In the genomic region with DNA sequence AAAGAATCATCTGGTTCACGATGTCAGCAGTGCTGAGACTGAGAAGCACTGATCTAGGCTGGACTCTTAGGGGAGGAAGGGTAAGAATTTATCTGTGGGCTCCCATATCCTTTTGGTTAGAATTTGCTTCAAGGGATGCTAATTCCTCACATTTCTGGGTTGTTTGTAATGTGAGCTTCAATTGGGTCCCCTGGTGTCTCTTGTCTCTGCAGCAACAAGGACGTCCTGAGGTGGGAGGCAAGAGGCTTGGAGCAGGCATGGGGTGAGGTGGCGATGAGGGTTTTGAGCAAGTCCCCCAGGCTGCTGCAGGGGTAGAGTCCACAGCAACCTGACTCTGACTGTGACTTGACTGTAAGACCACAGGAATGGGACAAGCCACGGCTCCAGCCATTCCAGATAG, we compare ENCODE assay signal across 16 cellular contexts.
A peak's percentile ranks its signal among the peaks of the same experiment; 100 is the strongest.
DNase-seq lines count a peak whose midpoint lies in the region; ATAC-seq and TF ChIP-seq lines count a peak whose summit lies in the region.
"Had no signal": no experiment of that assay in that cellular context is flagged by ENCODE, and none has a peak within 500 bp of the region (broad histone marks: within the 10 kb centered on the region; RNA-seq: fewer than 3 reads in every experiment).

No MANE protein-coding gene starts in this region.

- ATAC-seq in WTC11 (peak; percentile 34; the same call in 1 of the 2 replicates), left lung (no peak), HG03521 (IDR thresholded peaks at IDR 0.05; ENCODE audit: unreplicated experiment) (no peak), GM18511 (IDR thresholded peaks at IDR 0.05; ENCODE audit: unreplicated experiment) (no peak)
- ATAC-seq: A549; CD8-positive, alpha-beta T cell; GM12878; HCT116 had no signal

- no peak overlapping the region for H3K56ac ChIP-seq in mesendoderm (ENCODE audit: low read length)

- POLR2A ChIA-PET in WTC11 (lab: Charles Lee) = no interaction called here

- H3K9me3 ChIP-seq in iPS-15b (ENCODE audit: control insufficient read depth, insufficient read depth, low read length) (no peaks in the 10 kb centered on the region), left lung (peaks cover 0 to 3% of the 10 kb centered on the region in 2 donors)
- H3K9me3 ChIP-seq: BE2C, Caco-2 had no signal

- no peaks in the 10 kb centered on the region for H3K79me2 ChIP-seq in mesendoderm (ENCODE audit: control insufficient read depth, insufficient read depth, low read length)

- H3K23ac ChIP-seq in mesendoderm (ENCODE audit: low read length) = no peak overlapping the region

- H3K4me2 ChIP-seq in mesendoderm (ENCODE audit: low read length) = no peak overlapping the region
- H3K4me2 ChIP-seq: A549 had no signal

- H3K4ac ChIP-seq in mesendoderm (ENCODE audit: low read depth, low read length) = no peak overlapping the region

- H3K36me3 ChIP-seq in iPS-15b (ENCODE audit: control insufficient read depth, insufficient read depth, low read length) = no peaks in the 10 kb centered on the region
- no peaks in the 10 kb centered on the region for H3K36me3 ChIP-seq in mesendoderm (ENCODE audit: control insufficient read depth, insufficient read depth, low read length)
- H3K36me3 ChIP-seq in left lung = no peaks in the 10 kb centered on the region
- H3K36me3 ChIP-seq: BE2C had no signal

- H2AK5ac ChIP-seq in mesendoderm (ENCODE audit: low read length) = no peak overlapping the region

- H2BK5ac ChIP-seq in mesendoderm (ENCODE audit: low read length) = no peak overlapping the region

- intact Hi-C loops in left lung (cut with DNase I) = no loop called here

- peaks cover 11% of the 10 kb centered on the region for H3K9me3 Mint-ChIP-seq in WTC11

- no peak overlapping the region for H2BK120ac ChIP-seq in mesendoderm (ENCODE audit: low read depth, low read length)

- CTCF ChIA-PET in WTC11 (lab: Charles Lee) = interaction anchor here (0.6 to 1.9 kb wide), 8 partner anchors 9 to 615 kb away, joined by 3 to 7 read pairs (median 3); no protein-coding TSS in a partner anchor

- H3K79me1 ChIP-seq in mesendoderm (ENCODE audit: low read length) = no peaks in the 10 kb centered on the region

- no peak overlapping the region for H2BK15ac ChIP-seq in mesendoderm (replicated peaks; ENCODE audit: low read depth)

- no peak overlapping the region for H3K27ac Mint-ChIP-seq in WTC11
- H3K27ac Mint-ChIP-seq: CD14-positive monocyte; CD8-positive, alpha-beta T cell had no signal

- H3K36me3 Mint-ChIP-seq in WTC11 = peaks cover 7% of the 10 kb centered on the region
- H3K36me3 Mint-ChIP-seq: CD14-positive monocyte; CD8-positive, alpha-beta T cell had no signal

- H3K9ac ChIP-seq in iPS-15b (ENCODE audit: low read depth, low read length) = no peak overlapping the region
- no peak overlapping the region for H3K9ac ChIP-seq in mesendoderm (ENCODE audit: low read length)

- H3K4me3 ChIP-seq in iPS-15b (ENCODE audit: low read depth, low read length) (peak overlapping the region; percentile 1), mesendoderm (ENCODE audit: low read length) (no peak overlapping the region), left lung (no peak overlapping the region)
- H3K4me3 ChIP-seq: A549, GM12878 had no signal

- H4K5ac ChIP-seq in mesendoderm (ENCODE audit: low read length) = no peak overlapping the region

- WGBS in mesendoderm (ENCODE audit: extremely low coverage, insufficient coverage, low lambda C conversion rate) = no CpG with 5 or more reads among the region's 4 CpGs

- H3K27ac ChIP-seq in mesendoderm (ENCODE audit: low read depth, low read length) (no peak overlapping the region), left lung (no peak overlapping the region)
- H3K27ac ChIP-seq: A549 had no signal

- H3K27me3 ChIP-seq in iPS-15b (ENCODE audit: control insufficient read depth, insufficient read depth, low read length) (peaks cover 4% of the 10 kb centered on the region), mesendoderm (ENCODE audit: insufficient read depth, low read length, poor library complexity) (no peaks in the 10 kb centered on the region), left lung (peaks cover 0 to 49% of the 10 kb centered on the region in 2 donors)
- H3K27me3 ChIP-seq: BE2C had no signal

- TF ChIP-seq CTCF in WTC11 (IDR thresholded peaks at IDR 0.05) = no peak
- no peak for TF ChIP-seq CTCF in left lung (IDR thresholded peaks at IDR 0.05)

- H3K4me1 Mint-ChIP-seq in WTC11 = peaks cover 56% of the 10 kb centered on the region
- H3K4me1 Mint-ChIP-seq: CD14-positive monocyte had no signal

- H3K4me1 ChIP-seq in iPS-15b (ENCODE audit: control insufficient read depth, insufficient read depth, low read length) (peaks cover 14% of the 10 kb centered on the region), mesendoderm (ENCODE audit: control insufficient read depth, low read depth, low read length) (peaks cover 5% of the 10 kb centered on the region), left lung (no peaks in the 10 kb centered on the region)
- H3K4me1 ChIP-seq: A549, BE2C, Caco-2 had no signal

- H3K4me3 Mint-ChIP-seq in WTC11 = no peak overlapping the region
- H3K4me3 Mint-ChIP-seq: CD14-positive monocyte; CD8-positive, alpha-beta T cell had no signal

- DNase-seq in WTC11 (ENCODE audit: low spot score) (no peak), mesendoderm (peak; percentile 73), COLO668 (lab: John Stamatoyannopoulos, UW; ENCODE audit: unreplicated experiment) (no peak), left lung (no peak)
- DNase-seq: BE2C; Caco-2; CD8-positive, alpha-beta T cell; IMR-90; KBM-7 had no signal

- H3K27me3 Mint-ChIP-seq in WTC11 (ENCODE audit: low read depth) = peaks cover 9% of the 10 kb centered on the region; the same call in 1 of the 2 replicates

- no peak overlapping the region for H4K8ac ChIP-seq in mesendoderm (ENCODE audit: low read depth, low read length)

- no peak overlapping the region for H3K18ac ChIP-seq in mesendoderm (ENCODE audit: low read length)

TF ChIP-seq in WTC11, 78 proteins besides CTCF, POLR2A, EP300 and RAD21:
- TF ChIP-seq KAT7 (CRISPR knock-in tag; IDR thresholded peaks at IDR 0.05; ENCODE audit: borderline replicate concordance) (no peak), SOX15 (CRISPR knock-in tag; IDR thresholded peaks at IDR 0.05) (no peak), TP53 (CRISPR knock-in tag; IDR thresholded peaks at IDR 0.05) (no peak), SP1 (CRISPR knock-in tag; conservative IDR thresholded peaks at IDR 0.05) (no peak), FOXJ3 (CRISPR knock-in tag; IDR thresholded peaks at IDR 0.05; ENCODE audit: borderline replicate concordance) (no peak), ZNF138 (CRISPR knock-in tag; conservative IDR thresholded peaks at IDR 0.05) (no peak), NFATC4 (CRISPR knock-in tag; IDR thresholded peaks at IDR 0.05) (no peak)
- TF ChIP-seq, protein P1, sequence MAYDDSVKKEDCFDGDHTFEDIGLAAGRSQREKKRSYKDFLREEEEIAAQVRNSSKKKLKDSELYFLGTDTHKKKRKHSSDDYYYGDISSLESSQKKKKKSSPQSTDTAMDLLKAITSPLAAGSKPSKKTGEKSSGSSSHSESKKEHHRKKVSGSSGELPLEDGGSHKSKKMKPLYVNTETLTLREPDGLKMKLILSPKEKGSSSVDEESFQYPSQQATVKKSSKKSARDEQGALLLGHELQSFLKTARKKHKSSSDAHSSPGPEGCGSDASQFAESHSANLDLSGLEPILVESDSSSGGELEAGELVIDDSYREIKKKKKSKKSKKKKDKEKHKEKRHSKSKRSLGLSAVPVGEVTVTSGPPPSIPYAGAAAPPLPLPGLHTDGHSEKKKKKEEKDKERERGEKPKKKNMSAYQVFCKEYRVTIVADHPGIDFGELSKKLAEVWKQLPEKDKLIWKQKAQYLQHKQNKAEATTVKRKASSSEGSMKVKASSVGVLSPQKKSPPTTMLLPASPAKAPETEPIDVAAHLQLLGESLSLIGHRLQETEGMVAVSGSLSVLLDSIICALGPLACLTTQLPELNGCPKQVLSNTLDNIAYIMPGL (CRISPR knock-in tag; IDR thresholded peaks at IDR 0.05) = no peak
- TF ChIP-seq, protein P2, sequence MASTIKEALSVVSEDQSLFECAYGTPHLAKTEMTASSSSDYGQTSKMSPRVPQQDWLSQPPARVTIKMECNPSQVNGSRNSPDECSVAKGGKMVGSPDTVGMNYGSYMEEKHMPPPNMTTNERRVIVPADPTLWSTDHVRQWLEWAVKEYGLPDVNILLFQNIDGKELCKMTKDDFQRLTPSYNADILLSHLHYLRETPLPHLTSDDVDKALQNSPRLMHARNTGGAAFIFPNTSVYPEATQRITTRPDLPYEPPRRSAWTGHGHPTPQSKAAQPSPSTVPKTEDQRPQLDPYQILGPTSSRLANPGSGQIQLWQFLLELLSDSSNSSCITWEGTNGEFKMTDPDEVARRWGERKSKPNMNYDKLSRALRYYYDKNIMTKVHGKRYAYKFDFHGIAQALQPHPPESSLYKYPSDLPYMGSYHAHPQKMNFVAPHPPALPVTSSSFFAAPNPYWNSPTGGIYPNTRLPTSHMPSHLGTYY (CRISPR knock-in tag; IDR thresholded peaks at IDR 0.05) = no peak
- TF ChIP-seq, protein P3, sequence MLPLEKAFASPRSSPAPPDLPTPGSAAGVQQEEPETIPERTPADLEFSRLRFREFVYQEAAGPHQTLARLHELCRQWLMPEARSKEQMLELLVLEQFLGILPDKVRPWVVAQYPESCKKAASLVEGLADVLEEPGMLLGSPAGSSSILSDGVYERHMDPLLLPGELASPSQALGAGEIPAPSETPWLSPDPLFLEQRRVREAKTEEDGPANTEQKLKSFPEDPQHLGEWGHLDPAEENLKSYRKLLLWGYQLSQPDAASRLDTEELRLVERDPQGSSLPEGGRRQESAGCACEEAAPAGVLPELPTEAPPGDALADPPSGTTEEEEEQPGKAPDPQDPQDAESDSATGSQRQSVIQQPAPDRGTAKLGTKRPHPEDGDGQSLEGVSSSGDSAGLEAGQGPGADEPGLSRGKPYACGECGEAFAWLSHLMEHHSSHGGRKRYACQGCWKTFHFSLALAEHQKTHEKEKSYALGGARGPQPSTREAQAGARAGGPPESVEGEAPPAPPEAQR (CRISPR knock-in tag; IDR thresholded peaks at IDR 0.05) = no peak
- TF ChIP-seq, protein P4, sequence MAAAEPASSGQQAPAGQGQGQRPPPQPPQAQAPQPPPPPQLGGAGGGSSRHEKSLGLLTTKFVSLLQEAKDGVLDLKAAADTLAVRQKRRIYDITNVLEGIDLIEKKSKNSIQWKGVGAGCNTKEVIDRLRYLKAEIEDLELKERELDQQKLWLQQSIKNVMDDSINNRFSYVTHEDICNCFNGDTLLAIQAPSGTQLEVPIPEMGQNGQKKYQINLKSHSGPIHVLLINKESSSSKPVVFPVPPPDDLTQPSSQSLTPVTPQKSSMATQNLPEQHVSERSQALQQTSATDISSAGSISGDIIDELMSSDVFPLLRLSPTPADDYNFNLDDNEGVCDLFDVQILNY (CRISPR knock-in tag; IDR thresholded peaks at IDR 0.05) = no peak
